ENCODE assay signal across 1 cellular context in genomic region chr9:18489861-18490260, GRCh38.
TF ChIP-seq lines count a peak whose summit lies in the region.

No MANE protein-coding gene starts in this region.

TF ChIP-seq in IMR-90, 13 proteins besides CTCF, POLR2A, EP300 and RAD21:
- TF ChIP-seq CEBPB (IDR thresholded peaks at IDR 0.05; ENCODE audit: low read depth, low read length): no peak
- 0 out of 2 replicates have a peak, but pooled peaks have one; percentile 20 for TF ChIP-seq BHLHE40 (IDR thresholded peaks at IDR 0.05; ENCODE audit: low read depth, low read length)
